Comparison of ENCODE assay signal across 8 cellular contexts in genomic region chr6:33789550-33789895, GRCh38. TPM values are rescaled to one million over a fixed set of nuclear protein-coding genes. Genes with fewer than 3 reads are reported as not detected.
A peak's percentile ranks its signal among the peaks of the same experiment; 100 is the strongest.
DNase-seq lines count a peak whose midpoint lies in the region; ATAC-seq and TF ChIP-seq lines count a peak whose summit lies in the region.

No MANE protein-coding gene starts in this region.

- ATAC-seq in Right ventricle myocardium superior (ENCODE audit: poor library complexity) (no peak), GM21723 (IDR thresholded peaks at IDR 0.05; ENCODE audit: unreplicated experiment) (no peak)

- no peaks in the 10 kb centered on the region for H3K9me3 Mint-ChIP-seq in mesothelial cell of epicardium

- H3K27me3 Mint-ChIP-seq in mesothelial cell of epicardium (ENCODE audit: low read depth) = peaks cover 6% of the 10 kb centered on the region

- TF ChIP-seq POLR2A in uterus (IDR thresholded peaks at IDR 0.05) = no peak

- H3K27ac ChIP-seq in brain microvascular endothelial cell (peak overlapping the region; percentile 92), uterus (peak overlapping the region; percentile 95 to 97)

- no peak for TF ChIP-seq CTCF in brain microvascular endothelial cell (IDR thresholded peaks at IDR 0.05; ENCODE audit: low read depth, low read length, missing control alignments)
- no peak for TF ChIP-seq CTCF in mesothelial cell of epicardium (IDR thresholded peaks at IDR 0.05; ENCODE audit: unreplicated experiment)
- no peak for TF ChIP-seq CTCF in uterus (IDR thresholded peaks at IDR 0.05)

- H3K27me3 ChIP-seq in brain microvascular endothelial cell (replicated peaks) (no peaks in the 10 kb centered on the region), uterus (no peaks in the 10 kb centered on the region)

- H3K4me3 ChIP-seq in brain microvascular endothelial cell (ENCODE audit: low read depth, low read length) (peak overlapping the region; percentile 69), uterus (no peak overlapping the region)

- peaks cover under 1% of the 10 kb centered on the region for H3K36me3 ChIP-seq in brain microvascular endothelial cell (replicated peaks)
- H3K36me3 ChIP-seq in uterus = no peaks in the 10 kb centered on the region

- H3K4me3 Mint-ChIP-seq in mesothelial cell of epicardium = peak overlapping the region; percentile 78

- intact Hi-C loops in Right ventricle myocardium superior (cut with DNase I) (no loop called here), cardiac septum (cut with DNase I) (loop anchor here (5.0 kb wide), 1 partner anchor 638 kb away; the partner anchor contains the start of gene RPS10), uterus (cut with DNase I; ENCODE audit: low total_unique reads) (no loop called here)

- DNase-seq in Right ventricle myocardium superior = peak; percentile 43
- DNase-seq in cardiac septum (ENCODE audit: low spot score) = no peak
- no peak for DNase-seq in brain microvascular endothelial cell
- no peak for DNase-seq in mesothelial cell of epicardium (ENCODE audit: low spot score in 2 of 2, unreplicated experiment in 2 of 2)
- peak in 1 of 2 donors; percentile 25 for DNase-seq in uterus
- no peak for DNase-seq in middle frontal gyrus (ENCODE audit: extremely low spot score, low spot score)
- no peak for DNase-seq in A172 (ENCODE audit: low spot score)

- peak overlapping the region; percentile 97 for H3K27ac Mint-ChIP-seq in mesothelial cell of epicardium

- no peaks in the 10 kb centered on the region for H3K9me3 ChIP-seq in uterus

- H3K4me1 Mint-ChIP-seq in mesothelial cell of epicardium = peaks cover 44% of the 10 kb centered on the region

- peaks cover 6% of the 10 kb centered on the region for H3K36me3 Mint-ChIP-seq in mesothelial cell of epicardium

- in situ Hi-C loops in brain microvascular endothelial cell (cut with HindIII; ENCODE audit: low pct_ligation_motif_present, low sequenced_read_pairs) = no loop called here

- peaks cover 8 to 19% of the 10 kb centered on the region in 2 donors for H3K4me1 ChIP-seq in uterus

RNA-seq across cellular contexts. Expression of gene LEMD2, which starts 0.6 kb away (rescaled TPM):
- total RNA-seq in Right ventricle myocardium superior (19.1 TPM), cardiac septum (29.6 TPM), mesothelial cell of epicardium (80.6 to 85.3 TPM (median 82.2 TPM) in 3 replicates), uterus (10 to 100 TPM; 31.0 to 83.3 (median 37.6) TPM)
- total RNA-seq in A172 (2014; rRNA removed; shearing (Covaris generic)) = 48.8 and 50.8 TPM in 2 replicates

RNA-seq across cellular contexts. Expression of gene MLN, which starts 14.3 kb away (rescaled TPM):
- not detected for total RNA-seq in Right ventricle myocardium superior
- not detected for total RNA-seq in cardiac septum
- not detected in 3 replicates for total RNA-seq in mesothelial cell of epicardium
- not detected for total RNA-seq in uterus
- total RNA-seq in A172 (2014; rRNA removed; shearing (Covaris generic)) = not detected in 2 replicates

RNA-seq across cellular contexts. Expression of gene IP6K3, which starts 42.8 kb away (rescaled TPM):
- total RNA-seq in Right ventricle myocardium superior (44.2 TPM), cardiac septum (16.6 TPM), mesothelial cell of epicardium (0.11 to 0.16 TPM in 2 of 3 replicates, not detected in the other), uterus (1 to 10 TPM in 3 of 4 donors, not detected in 1; 1.9 to 6.1 (median 5.5) TPM)
- total RNA-seq in A172 (2014; rRNA removed; shearing (Covaris generic)) = 6.8 and 6.9 TPM in 2 replicates
